Comparison of ENCODE assay signal across 1 cellular context in genomic region chr17:76841776-76842405, GRCh38.
TF ChIP-seq lines count a peak whose summit lies in the region.

No MANE protein-coding gene starts in this region.

TF ChIP-seq in WTC11, 78 proteins besides CTCF, POLR2A, EP300 and RAD21 (continued from another document):
- TF ChIP-seq, protein P1, sequence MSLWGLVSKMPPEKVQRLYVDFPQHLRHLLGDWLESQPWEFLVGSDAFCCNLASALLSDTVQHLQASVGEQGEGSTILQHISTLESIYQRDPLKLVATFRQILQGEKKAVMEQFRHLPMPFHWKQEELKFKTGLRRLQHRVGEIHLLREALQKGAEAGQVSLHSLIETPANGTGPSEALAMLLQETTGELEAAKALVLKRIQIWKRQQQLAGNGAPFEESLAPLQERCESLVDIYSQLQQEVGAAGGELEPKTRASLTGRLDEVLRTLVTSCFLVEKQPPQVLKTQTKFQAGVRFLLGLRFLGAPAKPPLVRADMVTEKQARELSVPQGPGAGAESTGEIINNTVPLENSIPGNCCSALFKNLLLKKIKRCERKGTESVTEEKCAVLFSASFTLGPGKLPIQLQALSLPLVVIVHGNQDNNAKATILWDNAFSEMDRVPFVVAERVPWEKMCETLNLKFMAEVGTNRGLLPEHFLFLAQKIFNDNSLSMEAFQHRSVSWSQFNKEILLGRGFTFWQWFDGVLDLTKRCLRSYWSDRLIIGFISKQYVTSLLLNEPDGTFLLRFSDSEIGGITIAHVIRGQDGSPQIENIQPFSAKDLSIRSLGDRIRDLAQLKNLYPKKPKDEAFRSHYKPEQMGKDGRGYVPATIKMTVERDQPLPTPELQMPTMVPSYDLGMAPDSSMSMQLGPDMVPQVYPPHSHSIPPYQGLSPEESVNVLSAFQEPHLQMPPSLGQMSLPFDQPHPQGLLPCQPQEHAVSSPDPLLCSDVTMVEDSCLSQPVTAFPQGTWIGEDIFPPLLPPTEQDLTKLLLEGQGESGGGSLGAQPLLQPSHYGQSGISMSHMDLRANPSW (CRISPR knock-in tag; conservative IDR thresholded peaks at IDR 0.05; ENCODE audit: low read depth) = no peak
- TF ChIP-seq E2F1 (CRISPR knock-in tag; IDR thresholded peaks at IDR 0.05) (no peak), TEAD1 (CRISPR knock-in tag; IDR thresholded peaks at IDR 0.05) (no peak), ATF3 (CRISPR knock-in tag; conservative IDR thresholded peaks at IDR 0.05) (no peak), ZNF232 (CRISPR knock-in tag; IDR thresholded peaks at IDR 0.05) (no peak), MXD4 (CRISPR knock-in tag; IDR thresholded peaks at IDR 0.05; ENCODE audit: borderline replicate concordance) (no peak), ZNF138 (CRISPR knock-in tag; conservative IDR thresholded peaks at IDR 0.05) (no peak), ATF1 (CRISPR knock-in tag; IDR thresholded peaks at IDR 0.05) (no peak), HMGXB4 (CRISPR knock-in tag; IDR thresholded peaks at IDR 0.05) (no peak), FOXP1 (CRISPR knock-in tag; IDR thresholded peaks at IDR 0.05; ENCODE audit: borderline replicate concordance) (no peak), CDX4 (CRISPR knock-in tag; IDR thresholded peaks at IDR 0.05; ENCODE audit: borderline replicate concordance) (no peak), CBFB (CRISPR knock-in tag; IDR thresholded peaks at IDR 0.05; ENCODE audit: low read depth) (no peak), KAT7 (CRISPR knock-in tag; IDR thresholded peaks at IDR 0.05; ENCODE audit: borderline replicate concordance) (no peak)
- TF ChIP-seq, protein P2, sequence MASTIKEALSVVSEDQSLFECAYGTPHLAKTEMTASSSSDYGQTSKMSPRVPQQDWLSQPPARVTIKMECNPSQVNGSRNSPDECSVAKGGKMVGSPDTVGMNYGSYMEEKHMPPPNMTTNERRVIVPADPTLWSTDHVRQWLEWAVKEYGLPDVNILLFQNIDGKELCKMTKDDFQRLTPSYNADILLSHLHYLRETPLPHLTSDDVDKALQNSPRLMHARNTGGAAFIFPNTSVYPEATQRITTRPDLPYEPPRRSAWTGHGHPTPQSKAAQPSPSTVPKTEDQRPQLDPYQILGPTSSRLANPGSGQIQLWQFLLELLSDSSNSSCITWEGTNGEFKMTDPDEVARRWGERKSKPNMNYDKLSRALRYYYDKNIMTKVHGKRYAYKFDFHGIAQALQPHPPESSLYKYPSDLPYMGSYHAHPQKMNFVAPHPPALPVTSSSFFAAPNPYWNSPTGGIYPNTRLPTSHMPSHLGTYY (CRISPR knock-in tag; IDR thresholded peaks at IDR 0.05) = no peak
- TF ChIP-seq, protein P3, sequence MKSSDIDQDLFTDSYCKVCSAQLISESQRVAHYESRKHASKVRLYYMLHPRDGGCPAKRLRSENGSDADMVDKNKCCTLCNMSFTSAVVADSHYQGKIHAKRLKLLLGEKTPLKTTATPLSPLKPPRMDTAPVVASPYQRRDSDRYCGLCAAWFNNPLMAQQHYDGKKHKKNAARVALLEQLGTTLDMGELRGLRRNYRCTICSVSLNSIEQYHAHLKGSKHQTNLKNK (CRISPR knock-in tag; IDR thresholded peaks at IDR 0.05) = no peak
